Comparison of ENCODE assay signal across 27 cellular contexts in the genomic region with DNA sequence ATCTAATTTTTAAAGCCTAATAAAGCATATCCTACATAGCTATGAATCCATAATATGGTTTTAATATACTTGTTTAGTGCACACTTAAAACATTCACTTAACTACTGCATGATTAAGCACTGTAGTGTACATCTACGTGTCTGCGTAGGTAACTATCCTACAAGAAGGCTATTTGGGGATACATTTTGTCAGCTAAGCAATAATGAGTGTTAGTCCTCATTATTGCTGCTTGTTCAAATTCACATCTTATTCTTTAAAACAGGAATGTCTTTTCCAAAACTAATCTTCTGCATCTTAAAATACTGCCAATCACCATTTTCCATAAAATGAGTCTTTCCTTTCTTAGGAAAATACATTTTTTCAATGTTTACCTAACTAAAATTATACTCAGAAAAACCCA.
"Had no signal": no experiment of that assay in that cellular context is flagged by ENCODE, and none has a peak within 500 bp of the region (broad histone marks: within the 10 kb centered on the region; RNA-seq: fewer than 3 reads in every experiment).

No MANE protein-coding gene starts in this region.

- DNase-seq: Kasumi-1, MG63, NCI-H1048, NCI-H1092 treated with DMSO at 0.1 percent for 48 hours, NCI-H1105 treated with DMSO at 0.1 percent for 48 hours, NCI-H1436, NCI-H1694, NCI-H187, NCI-H1930, NCI-H2029 treated with DMSO at 0.1 percent for 48 hours, NCI-H2081 treated with DMSO at 0.1 percent for 48 hours, NCI-H2107, NCI-H2171, NCI-H226, NCI-H510A treated with DMSO at 0.1 percent for 48 hours, NCI-H524 treated with DMSO at 0.1 percent for 48 hours, NCI-H526 treated with DMSO at 0.1 percent for 48 hours, NCI-H774, OCI-M1, PC-3, Peyer's patch, Right ventricle myocardium superior, RPMI8226, SHP77 treated with DMSO at 0.1 percent for 48 hours, SK-N-SH, SW 1271 had no signal

- H3K4me3 ChIP-seq: MG63, Peyer's patch, SJSA1 had no signal

- H3K9me3 ChIP-seq: MG63, Peyer's patch, SJSA1, SK-N-SH had no signal

- H3K4me2 ChIP-seq: SK-N-SH had no signal

- H3K9ac ChIP-seq: SK-N-SH had no signal

- H3K27ac ChIP-seq: Peyer's patch, SJSA1 had no signal

- ATAC-seq: PC-3 had no signal

- H3K4me1 ChIP-seq: Peyer's patch, SJSA1 had no signal

- H3K36me3 ChIP-seq: MG63, Peyer's patch, SJSA1 had no signal

- H3K27me3 ChIP-seq: MG63, Peyer's patch, SJSA1 had no signal
